In the genomic region with DNA sequence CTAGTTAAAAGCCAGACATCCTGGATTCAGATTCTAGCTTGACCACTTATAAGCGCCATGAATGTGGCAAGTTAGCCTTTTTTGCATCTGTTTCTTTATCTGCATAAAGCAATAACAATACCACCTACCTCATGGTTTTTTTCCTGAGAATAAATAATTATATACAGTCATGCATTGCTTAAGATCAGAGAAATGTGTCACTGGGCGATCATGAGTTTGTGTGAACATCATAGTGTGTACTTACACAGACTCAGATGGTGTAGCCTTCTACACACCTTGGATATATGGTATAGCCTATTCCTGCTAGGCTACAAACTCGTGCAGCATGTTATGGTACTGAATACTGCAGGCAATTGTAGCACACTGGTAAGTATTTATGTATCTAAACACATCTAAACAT, we compare ENCODE assay signal across 1 cellular context.
TF ChIP-seq lines count a peak whose summit lies in the region.

No MANE protein-coding gene starts in this region.

TF ChIP-seq in GM12878, 131 proteins besides CTCF, POLR2A, EP300 and RAD21:
- TF ChIP-seq, protein P1, sequence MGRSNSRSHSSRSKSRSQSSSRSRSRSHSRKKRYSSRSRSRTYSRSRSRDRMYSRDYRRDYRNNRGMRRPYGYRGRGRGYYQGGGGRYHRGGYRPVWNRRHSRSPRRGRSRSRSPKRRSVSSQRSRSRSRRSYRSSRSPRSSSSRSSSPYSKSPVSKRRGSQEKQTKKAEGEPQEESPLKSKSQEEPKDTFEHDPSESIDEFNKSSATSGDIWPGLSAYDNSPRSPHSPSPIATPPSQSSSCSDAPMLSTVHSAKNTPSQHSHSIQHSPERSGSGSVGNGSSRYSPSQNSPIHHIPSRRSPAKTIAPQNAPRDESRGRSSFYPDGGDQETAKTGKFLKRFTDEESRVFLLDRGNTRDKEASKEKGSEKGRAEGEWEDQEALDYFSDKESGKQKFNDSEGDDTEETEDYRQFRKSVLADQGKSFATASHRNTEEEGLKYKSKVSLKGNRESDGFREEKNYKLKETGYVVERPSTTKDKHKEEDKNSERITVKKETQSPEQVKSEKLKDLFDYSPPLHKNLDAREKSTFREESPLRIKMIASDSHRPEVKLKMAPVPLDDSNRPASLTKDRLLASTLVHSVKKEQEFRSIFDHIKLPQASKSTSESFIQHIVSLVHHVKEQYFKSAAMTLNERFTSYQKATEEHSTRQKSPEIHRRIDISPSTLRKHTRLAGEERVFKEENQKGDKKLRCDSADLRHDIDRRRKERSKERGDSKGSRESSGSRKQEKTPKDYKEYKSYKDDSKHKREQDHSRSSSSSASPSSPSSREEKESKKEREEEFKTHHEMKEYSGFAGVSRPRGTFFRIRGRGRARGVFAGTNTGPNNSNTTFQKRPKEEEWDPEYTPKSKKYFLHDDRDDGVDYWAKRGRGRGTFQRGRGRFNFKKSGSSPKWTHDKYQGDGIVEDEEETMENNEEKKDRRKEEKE (IDR thresholded peaks at IDR 0.05) = no peak
- no peak for TF ChIP-seq CHD4 (IDR thresholded peaks at IDR 0.05)
- TF ChIP-seq, protein P2, sequence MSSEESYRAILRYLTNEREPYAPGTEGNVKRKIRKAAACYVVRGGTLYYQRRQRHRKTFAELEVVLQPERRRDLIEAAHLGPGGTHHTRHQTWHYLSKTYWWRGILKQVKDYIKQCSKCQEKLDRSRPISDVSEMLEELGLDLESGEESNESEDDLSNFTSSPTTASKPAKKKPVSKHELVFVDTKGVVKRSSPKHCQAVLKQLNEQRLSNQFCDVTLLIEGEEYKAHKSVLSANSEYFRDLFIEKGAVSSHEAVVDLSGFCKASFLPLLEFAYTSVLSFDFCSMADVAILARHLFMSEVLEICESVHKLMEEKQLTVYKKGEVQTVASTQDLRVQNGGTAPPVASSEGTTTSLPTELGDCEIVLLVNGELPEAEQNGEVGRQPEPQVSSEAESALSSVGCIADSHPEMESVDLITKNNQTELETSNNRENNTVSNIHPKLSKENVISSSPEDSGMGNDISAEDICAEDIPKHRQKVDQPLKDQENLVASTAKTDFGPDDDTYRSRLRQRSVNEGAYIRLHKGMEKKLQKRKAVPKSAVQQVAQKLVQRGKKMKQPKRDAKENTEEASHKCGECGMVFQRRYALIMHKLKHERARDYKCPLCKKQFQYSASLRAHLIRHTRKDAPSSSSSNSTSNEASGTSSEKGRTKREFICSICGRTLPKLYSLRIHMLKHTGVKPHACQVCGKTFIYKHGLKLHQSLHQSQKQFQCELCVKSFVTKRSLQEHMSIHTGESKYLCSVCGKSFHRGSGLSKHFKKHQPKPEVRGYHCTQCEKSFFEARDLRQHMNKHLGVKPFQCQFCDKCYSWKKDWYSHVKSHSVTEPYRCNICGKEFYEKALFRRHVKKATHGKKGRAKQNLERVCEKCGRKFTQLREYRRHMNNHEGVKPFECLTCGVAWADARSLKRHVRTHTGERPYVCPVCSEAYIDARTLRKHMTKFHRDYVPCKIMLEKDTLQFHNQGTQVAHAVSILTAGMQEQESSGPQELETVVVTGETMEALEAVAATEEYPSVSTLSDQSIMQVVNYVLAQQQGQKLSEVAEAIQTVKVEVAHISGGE (CRISPR knock-in tag; IDR thresholded peaks at IDR 0.05) = no peak
- TF ChIP-seq, protein P3, sequence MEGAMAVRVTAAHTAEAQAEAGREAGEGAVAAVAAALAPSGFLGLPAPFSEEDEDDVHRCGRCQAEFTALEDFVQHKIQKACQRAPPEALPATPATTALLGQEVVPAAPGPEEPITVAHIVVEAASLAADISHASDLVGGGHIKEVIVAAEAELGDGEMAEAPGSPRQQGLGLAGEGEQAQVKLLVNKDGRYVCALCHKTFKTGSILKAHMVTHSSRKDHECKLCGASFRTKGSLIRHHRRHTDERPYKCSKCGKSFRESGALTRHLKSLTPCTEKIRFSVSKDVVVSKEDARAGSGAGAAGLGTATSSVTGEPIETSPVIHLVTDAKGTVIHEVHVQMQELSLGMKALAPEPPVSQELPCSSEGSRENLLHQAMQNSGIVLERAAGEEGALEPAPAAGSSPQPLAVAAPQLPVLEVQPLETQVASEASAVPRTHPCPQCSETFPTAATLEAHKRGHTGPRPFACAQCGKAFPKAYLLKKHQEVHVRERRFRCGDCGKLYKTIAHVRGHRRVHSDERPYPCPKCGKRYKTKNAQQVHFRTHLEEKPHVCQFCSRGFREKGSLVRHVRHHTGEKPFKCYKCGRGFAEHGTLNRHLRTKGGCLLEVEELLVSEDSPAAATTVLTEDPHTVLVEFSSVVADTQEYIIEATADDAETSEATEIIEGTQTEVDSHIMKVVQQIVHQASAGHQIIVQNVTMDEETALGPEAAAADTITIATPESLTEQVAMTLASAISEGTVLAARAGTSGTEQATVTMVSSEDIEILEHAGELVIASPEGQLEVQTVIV (IDR thresholded peaks at IDR 0.05; ENCODE audit: borderline replicate concordance, partially characterized antibody) = no peak
- no peak for TF ChIP-seq PML (IDR thresholded peaks at IDR 0.05; ENCODE audit: low read length)
- TF ChIP-seq CBFB (IDR thresholded peaks at IDR 0.05; ENCODE audit: low read depth) = no peak
- TF ChIP-seq SMAD5 (IDR thresholded peaks at IDR 0.05; ENCODE audit: low read depth) = no peak
- TF ChIP-seq, protein P4, sequence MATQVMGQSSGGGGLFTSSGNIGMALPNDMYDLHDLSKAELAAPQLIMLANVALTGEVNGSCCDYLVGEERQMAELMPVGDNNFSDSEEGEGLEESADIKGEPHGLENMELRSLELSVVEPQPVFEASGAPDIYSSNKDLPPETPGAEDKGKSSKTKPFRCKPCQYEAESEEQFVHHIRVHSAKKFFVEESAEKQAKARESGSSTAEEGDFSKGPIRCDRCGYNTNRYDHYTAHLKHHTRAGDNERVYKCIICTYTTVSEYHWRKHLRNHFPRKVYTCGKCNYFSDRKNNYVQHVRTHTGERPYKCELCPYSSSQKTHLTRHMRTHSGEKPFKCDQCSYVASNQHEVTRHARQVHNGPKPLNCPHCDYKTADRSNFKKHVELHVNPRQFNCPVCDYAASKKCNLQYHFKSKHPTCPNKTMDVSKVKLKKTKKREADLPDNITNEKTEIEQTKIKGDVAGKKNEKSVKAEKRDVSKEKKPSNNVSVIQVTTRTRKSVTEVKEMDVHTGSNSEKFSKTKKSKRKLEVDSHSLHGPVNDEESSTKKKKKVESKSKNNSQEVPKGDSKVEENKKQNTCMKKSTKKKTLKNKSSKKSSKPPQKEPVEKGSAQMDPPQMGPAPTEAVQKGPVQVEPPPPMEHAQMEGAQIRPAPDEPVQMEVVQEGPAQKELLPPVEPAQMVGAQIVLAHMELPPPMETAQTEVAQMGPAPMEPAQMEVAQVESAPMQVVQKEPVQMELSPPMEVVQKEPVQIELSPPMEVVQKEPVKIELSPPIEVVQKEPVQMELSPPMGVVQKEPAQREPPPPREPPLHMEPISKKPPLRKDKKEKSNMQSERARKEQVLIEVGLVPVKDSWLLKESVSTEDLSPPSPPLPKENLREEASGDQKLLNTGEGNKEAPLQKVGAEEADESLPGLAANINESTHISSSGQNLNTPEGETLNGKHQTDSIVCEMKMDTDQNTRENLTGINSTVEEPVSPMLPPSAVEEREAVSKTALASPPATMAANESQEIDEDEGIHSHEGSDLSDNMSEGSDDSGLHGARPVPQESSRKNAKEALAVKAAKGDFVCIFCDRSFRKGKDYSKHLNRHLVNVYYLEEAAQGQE (IDR thresholded peaks at IDR 0.05; ENCODE audit: low read depth, low read length) = no peak
- no peak for TF ChIP-seq RBBP5 (conservative IDR thresholded peaks at IDR 0.05)
- TF ChIP-seq FOS (IDR thresholded peaks at IDR 0.05; ENCODE audit: borderline replicate concordance, extremely low read depth, insufficient read length) = no peak
- TF ChIP-seq, protein P5, sequence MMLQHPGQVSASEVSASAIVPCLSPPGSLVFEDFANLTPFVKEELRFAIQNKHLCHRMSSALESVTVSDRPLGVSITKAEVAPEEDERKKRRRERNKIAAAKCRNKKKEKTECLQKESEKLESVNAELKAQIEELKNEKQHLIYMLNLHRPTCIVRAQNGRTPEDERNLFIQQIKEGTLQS (IDR thresholded peaks at IDR 0.05; ENCODE audit: borderline replicate concordance, extremely low read depth, low read depth, low read length) = no peak
- no peak for TF ChIP-seq KLF5 (IDR thresholded peaks at IDR 0.05; ENCODE audit: partially characterized antibody)
- no peak for TF ChIP-seq TARDBP (IDR thresholded peaks at IDR 0.05; ENCODE audit: borderline replicate concordance)
